In genomic region chr7:66994681-66995044, GRCh38 we compare ENCODE assay signal across 8 cellular contexts. TPM values are rescaled to one million over a fixed set of nuclear protein-coding genes. Genes with fewer than 3 reads are reported as not detected.
DNase-seq lines count a peak whose midpoint lies in the region; ATAC-seq and TF ChIP-seq lines count a peak whose summit lies in the region.
"Not testable (repeated sequence)": the region's sequence is repeated elsewhere in the genome, so short reads cannot be mapped to it uniquely, and the experiment has no call there.

No MANE protein-coding gene starts in this region.

- in situ Hi-C loops in brain microvascular endothelial cell (cut with HindIII; ENCODE audit: low pct_ligation_motif_present, low sequenced_read_pairs), result not testable (repeated sequence)

- H3K27ac ChIP-seq in VCaP, result peak overlapping the region; percentile 82
- H3K27ac ChIP-seq in brain microvascular endothelial cell, result peak overlapping the region; percentile 92
- H3K27ac ChIP-seq in urinary bladder (ENCODE audit: low read depth), result peak overlapping the region; percentile 95

- H3K4me3 ChIP-seq in GM12865 (ENCODE audit: low read depth, low read length), result peak overlapping the region; percentile 79
- H3K4me3 ChIP-seq in brain microvascular endothelial cell (ENCODE audit: low read depth, low read length), result peak overlapping the region; percentile 71
- H3K4me3 ChIP-seq in iPS-11a (ENCODE audit: low read depth, low read length), result peak overlapping the region; percentile 72
- peak overlapping the region; percentile 43 for H3K4me3 ChIP-seq in urinary bladder (ENCODE audit: low read depth, low read length)

- WGBS in urinary bladder, result under 1% methylated on average over 9 of the region's 9 CpGs

- ATAC-seq in HG02973 (IDR thresholded peaks at IDR 0.05; ENCODE audit: unreplicated experiment), result peak; percentile 15

- TF ChIP-seq CTCF in GM12865 (IDR thresholded peaks at IDR 0.05; ENCODE audit: insufficient read depth, low read depth, low read length, missing control alignments) (peak; percentile 25), VCaP (conservative IDR thresholded peaks at IDR 0.05) (peak; percentile 66), brain microvascular endothelial cell (IDR thresholded peaks at IDR 0.05; ENCODE audit: low read depth, low read length, missing control alignments) (peak; percentile 47)

- DNase-seq in GM12865 (ENCODE audit: low read depth) (peak; percentile 66), NCI-H2196 (lab: John Stamatoyannopoulos, UW; ENCODE audit: unreplicated experiment) (peak; percentile 55), brain microvascular endothelial cell (peak; percentile 86), putamen (ENCODE audit: low spot score) (peak; percentile 31)

- not testable (repeated sequence) for H3K27me3 ChIP-seq in brain microvascular endothelial cell (replicated peaks)

- not testable (repeated sequence) for H3K4me1 ChIP-seq in urinary bladder (ENCODE audit: insufficient read depth)

- H3K36me3 ChIP-seq in brain microvascular endothelial cell (replicated peaks), result peaks cover 19% of the 10 kb centered on the region
- H3K36me3 ChIP-seq in urinary bladder (ENCODE audit: insufficient read depth), result not testable (repeated sequence)

RNA-seq across cellular contexts. Expression of gene SBDS, which starts 0.7 kb away (rescaled TPM):
- total RNA-seq in urinary bladder, result 60.0 TPM
- 186 TPM for polyA plus RNA-seq in urinary bladder

RNA-seq across cellular contexts. Expression of gene TYW1, which starts 2.0 kb away (rescaled TPM):
- total RNA-seq in urinary bladder, result 23.6 TPM
- polyA plus RNA-seq in urinary bladder, result 13.7 TPM

Comparison
In these comparisons a context has a peak if more than half of its experiments do, and no peak if none do; other contexts are left out.
1. Peak in every context shown above with its lines: DNase-seq, ATAC-seq, H3K4me3 ChIP-seq and H3K27ac ChIP-seq.
2. DNase-seq: peak in every context shown above with its lines; median percentile 86 in brain microvascular endothelial cell; 66 in GM12865; 55 in NCI-H2196; 31 in putamen.